10 cellular contexts compared by ENCODE assay signal in the genomic region with DNA sequence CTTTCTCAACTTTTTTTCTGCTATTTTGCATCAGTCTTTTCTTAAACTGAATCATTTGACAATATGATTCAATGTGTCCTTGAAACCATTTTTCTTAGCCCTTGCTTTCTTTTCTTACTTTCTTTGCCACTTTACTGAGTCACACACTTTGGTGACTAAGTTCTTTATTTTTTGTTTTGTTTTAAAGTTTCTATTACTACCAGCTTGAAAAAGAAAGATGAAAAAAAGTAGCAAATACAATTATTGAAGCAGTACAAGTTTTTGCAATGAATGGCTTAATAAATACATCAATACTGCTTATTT.
DNase-seq lines count a peak whose midpoint lies in the region; ATAC-seq lines count a peak whose summit lies in the region.
"Had no signal": no experiment of that assay in that cellular context is flagged by ENCODE, and none has a peak within 500 bp of the region (broad histone marks: within the 10 kb centered on the region; RNA-seq: fewer than 3 reads in every experiment).

No MANE protein-coding gene starts in this region.

- ATAC-seq in GM18520 (IDR thresholded peaks at IDR 0.05; ENCODE audit: unreplicated experiment) (peak; percentile 38), HG02798 (IDR thresholded peaks at IDR 0.05; ENCODE audit: poor library complexity, unreplicated experiment) (peak; percentile 36), naive B cell (ENCODE audit: low read depth in 2 of 2) (no peak)

- H3K36me3 Mint-ChIP-seq in activated T-helper 1 cell treated with anti-CD3 and anti-CD28 coated beads, Interleukin-12 subunit alpha, Interleukin-12 subunit beta, Interleukin-2, Interleukin-4 antibody, amounts not matched to agents 30 ng/mL and 10 ng/mL and 1 ng/mL, durations not matched to agents 14 hours and 24 hours and 36 hours (ENCODE audit: low read depth) = peaks cover 52% of the 10 kb centered on the region
- peaks cover 21 to 25% of the 10 kb centered on the region in 2 donors for H3K36me3 Mint-ChIP-seq in naive B cell
- H3K36me3 Mint-ChIP-seq: brain had no signal

- no peak for DNase-seq in activated T-helper 1 cell treated with anti-CD3 and anti-CD28 coated beads, Interleukin-12 subunit alpha, Interleukin-12 subunit beta, Interleukin-2, Interleukin-4 antibody, amounts not matched to agents 30 ng/mL and 10 ng/mL and 1 ng/mL, durations not matched to agents 14 hours and 24 hours and 36 hours (ENCODE audit: low spot score)
- DNase-seq in naive B cell = no peak
- DNase-seq in NK-92 treated with Interleukin-12 subunit alpha and Interleukin-12 subunit beta, amount 100 ng/mL, for 24 hours (lab: John Stamatoyannopoulos, UW) = no peak
- no peak for DNase-seq in SK-N-DZ (ENCODE audit: low spot score)
- no peak for DNase-seq in stimulated activated CD4-positive, alpha-beta T cell treated with anti-CD3 and anti-CD28 coated beads, Interleukin-12 subunit alpha, Interleukin-12 subunit beta, amount 100 ng/mL, for 4 hours
- no peak for DNase-seq in NCI-H128 (lab: John Stamatoyannopoulos, UW; ENCODE audit: unreplicated experiment)
- DNase-seq: RPMI8226 had no signal

- peak overlapping the region; percentile 79 for H3K4me3 Mint-ChIP-seq in activated T-helper 1 cell treated with anti-CD3 and anti-CD28 coated beads, Interleukin-12 subunit alpha, Interleukin-12 subunit beta, Interleukin-2, Interleukin-4 antibody, amounts not matched to agents 30 ng/mL and 10 ng/mL and 1 ng/mL, durations not matched to agents 14 hours and 24 hours and 36 hours
- H3K4me3 Mint-ChIP-seq in naive B cell = peak overlapping the region in 2 of 8 donors; percentile 36 to 60
- H3K4me3 Mint-ChIP-seq: brain had no signal

- H3K27ac Mint-ChIP-seq in activated T-helper 1 cell treated with anti-CD3 and anti-CD28 coated beads, Interleukin-12 subunit alpha, Interleukin-12 subunit beta, Interleukin-2, Interleukin-4 antibody, amounts not matched to agents 30 ng/mL and 10 ng/mL and 1 ng/mL, durations not matched to agents 14 hours and 24 hours and 36 hours = peak overlapping the region; percentile 99
- H3K27ac Mint-ChIP-seq in naive B cell = peak overlapping the region in 5 of 6 donors; percentile 41 to 92 (median 74)

- H3K4me1 Mint-ChIP-seq in activated T-helper 1 cell treated with anti-CD3 and anti-CD28 coated beads, Interleukin-12 subunit alpha, Interleukin-12 subunit beta, Interleukin-2, Interleukin-4 antibody, amounts not matched to agents 30 ng/mL and 10 ng/mL and 1 ng/mL, durations not matched to agents 14 hours and 24 hours and 36 hours (ENCODE audit: low read depth) = peaks cover 87% of the 10 kb centered on the region
- peaks cover 61 to 94% (median 76%) of the 10 kb centered on the region in 3 donors for H3K4me1 Mint-ChIP-seq in naive B cell

- no peaks in the 10 kb centered on the region for H3K9me3 Mint-ChIP-seq in activated T-helper 1 cell treated with anti-CD3 and anti-CD28 coated beads, Interleukin-12 subunit alpha, Interleukin-12 subunit beta, Interleukin-2, Interleukin-4 antibody, amounts not matched to agents 30 ng/mL and 10 ng/mL and 1 ng/mL, durations not matched to agents 14 hours and 24 hours and 36 hours
- H3K9me3 Mint-ChIP-seq in naive B cell = no peaks in the 10 kb centered on the region
- H3K9me3 Mint-ChIP-seq: brain had no signal

- intact Hi-C loops in activated T-helper 1 cell treated with anti-CD3 and anti-CD28 coated beads, Interleukin-12 subunit alpha, Interleukin-12 subunit beta, Interleukin-2, Interleukin-4 antibody, amounts not matched to agents 30 ng/mL and 10 ng/mL and 1 ng/mL, durations not matched to agents 14 hours and 24 hours and 36 hours (cut with micrococcal nuclease) = loop anchor here (1.0 to 2.0 kb wide), 9 partner anchors 13 to 401 kb away; no protein-coding TSS in a partner anchor

- H3K27me3 Mint-ChIP-seq in activated T-helper 1 cell treated with anti-CD3 and anti-CD28 coated beads, Interleukin-12 subunit alpha, Interleukin-12 subunit beta, Interleukin-2, Interleukin-4 antibody, amounts not matched to agents 30 ng/mL and 10 ng/mL and 1 ng/mL, durations not matched to agents 14 hours and 24 hours and 36 hours (ENCODE audit: insufficient read depth) = no peaks in the 10 kb centered on the region
- no peaks in the 10 kb centered on the region for H3K27me3 Mint-ChIP-seq in naive B cell
- H3K27me3 Mint-ChIP-seq: brain had no signal

Comparison
In these comparisons a context has a peak if more than half of its experiments do, and no peak if none do; other contexts are left out.
1. ATAC-seq: peak in GM18520 (single experiment) and HG02798 (single experiment); none in naive B cell (0 of 2).